In genomic region chr10:45000138-45000763, GRCh38 we compare ENCODE assay signal across 8 cellular contexts. TPM values are rescaled to one million over a fixed set of nuclear protein-coding genes. Genes with fewer than 3 reads are reported as not detected.
DNase-seq lines count a peak whose midpoint lies in the region; ATAC-seq and TF ChIP-seq lines count a peak whose summit lies in the region.

No MANE protein-coding gene starts in this region.

- intact Hi-C loops in activated naive CD4-positive, alpha-beta T cell treated with anti-CD3 and anti-CD28 coated beads for 36 hours (cut with micrococcal nuclease) = loop anchor here (2.0 to 10.0 kb wide), 9 partner anchors 25 to 1032 kb away; partner anchors contain the start of genes NCOA4, RASSF4, TIMM23 and WASHC2C
- intact Hi-C loops in posterior vena cava (cut with DNase I) = no loop called here

- H3K27ac Mint-ChIP-seq in activated naive CD4-positive, alpha-beta T cell treated with anti-CD3 and anti-CD28 coated beads for 36 hours = peak overlapping the region; percentile 73
- H3K27ac Mint-ChIP-seq in WTC11 = peak overlapping the region; percentile 70

- H3K27ac ChIP-seq in foreskin keratinocyte = peak overlapping the region; percentile 42

- H3K36me3 Mint-ChIP-seq in activated naive CD4-positive, alpha-beta T cell treated with anti-CD3 and anti-CD28 coated beads for 36 hours (ENCODE audit: low read depth) = peaks cover 30% of the 10 kb centered on the region
- H3K36me3 Mint-ChIP-seq in WTC11 = peaks cover 31% of the 10 kb centered on the region

- no peaks in the 10 kb centered on the region for H3K27me3 Mint-ChIP-seq in activated naive CD4-positive, alpha-beta T cell treated with anti-CD3 and anti-CD28 coated beads for 36 hours (ENCODE audit: low read depth)
- peaks cover 14% of the 10 kb centered on the region for H3K27me3 Mint-ChIP-seq in WTC11 (ENCODE audit: low read depth)

- H3K9me3 Mint-ChIP-seq in activated naive CD4-positive, alpha-beta T cell treated with anti-CD3 and anti-CD28 coated beads for 36 hours = peaks cover 25% of the 10 kb centered on the region
- H3K9me3 Mint-ChIP-seq in WTC11 = peaks cover 9% of the 10 kb centered on the region

- POLR2A ChIA-PET in WTC11 (lab: Charles Lee) = no interaction called here

- CTCF ChIA-PET in activated naive CD4-positive, alpha-beta T cell treated with anti-CD3 and anti-CD28 coated beads for 36 hours (lab: Charles Lee) = interaction anchor here (0.6 kb wide), 1 partner anchor 1194 kb away, joined by 3 read pairs; no protein-coding TSS in a partner anchor
- CTCF ChIA-PET in WTC11 (lab: Charles Lee) = interaction anchor here (1.4 to 2.1 kb wide), 3 partner anchors 10 to 67 kb away, joined by 5 to 11 read pairs (median 10); no protein-coding TSS in a partner anchor

- peaks cover 4% of the 10 kb centered on the region for H3K4me1 ChIP-seq in foreskin keratinocyte

- H3K27me3 ChIP-seq in foreskin keratinocyte = no peaks in the 10 kb centered on the region

- H3K4me3 Mint-ChIP-seq in activated naive CD4-positive, alpha-beta T cell treated with anti-CD3 and anti-CD28 coated beads for 36 hours = peak overlapping the region; percentile 83
- peak overlapping the region; percentile 73 for H3K4me3 Mint-ChIP-seq in WTC11

- ATAC-seq in WTC11 (peak; percentile 4), foreskin keratinocyte (no peak), GM19035 (IDR thresholded peaks at IDR 0.05; ENCODE audit: unreplicated experiment) (no peak)

- no peak for DNase-seq in activated naive CD4-positive, alpha-beta T cell treated with anti-CD3 and anti-CD28 coated beads for 36 hours
- no peak for DNase-seq in activated naive CD4-positive, alpha-beta T cell treated with anti-CD3 and anti-CD28 coated beads, Interleukin-2, amount 50 U/mL, for 16 hours
- DNase-seq in WTC11 (ENCODE audit: low spot score) (no peak), foreskin keratinocyte (no peak), posterior vena cava (ENCODE audit: low spot score) (peak; percentile 96), NCI-H1105 treated with DMSO at 0.1 percent for 48 hours (lab: John Stamatoyannopoulos, UW) (no peak)
- no peak for DNase-seq in stimulated activated CD4-positive, alpha-beta T cell treated with anti-CD3 and anti-CD28 coated beads, Interleukin-1b, Interleukin-23, amount 100 ng/mL, for 48 hours

- no peak for TF ChIP-seq CTCF in WTC11 (IDR thresholded peaks at IDR 0.05)
- no peak for TF ChIP-seq CTCF in foreskin keratinocyte (conservative IDR thresholded peaks at IDR 0.05)

- peaks cover 32% of the 10 kb centered on the region for H3K4me1 Mint-ChIP-seq in activated naive CD4-positive, alpha-beta T cell treated with anti-CD3 and anti-CD28 coated beads for 36 hours (ENCODE audit: low read depth)
- H3K4me1 Mint-ChIP-seq in WTC11 = peaks cover 38% of the 10 kb centered on the region

TF ChIP-seq in WTC11, 78 proteins besides CTCF, POLR2A, EP300 and RAD21:
- TF ChIP-seq, protein P1, sequence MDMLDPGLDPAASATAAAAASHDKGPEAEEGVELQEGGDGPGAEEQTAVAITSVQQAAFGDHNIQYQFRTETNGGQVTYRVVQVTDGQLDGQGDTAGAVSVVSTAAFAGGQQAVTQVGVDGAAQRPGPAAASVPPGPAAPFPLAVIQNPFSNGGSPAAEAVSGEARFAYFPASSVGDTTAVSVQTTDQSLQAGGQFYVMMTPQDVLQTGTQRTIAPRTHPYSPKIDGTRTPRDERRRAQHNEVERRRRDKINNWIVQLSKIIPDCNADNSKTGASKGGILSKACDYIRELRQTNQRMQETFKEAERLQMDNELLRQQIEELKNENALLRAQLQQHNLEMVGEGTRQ (CRISPR knock-in tag; IDR thresholded peaks at IDR 0.05) = 0 out of 2 replicates have a peak, but pooled peaks have one; percentile 9
- TF ChIP-seq ZNF263 (CRISPR knock-in tag; IDR thresholded peaks at IDR 0.05; ENCODE audit: low read depth) = 0 out of 2 replicates have a peak, but pooled peaks have one; percentile 36
- TF ChIP-seq, protein P2, sequence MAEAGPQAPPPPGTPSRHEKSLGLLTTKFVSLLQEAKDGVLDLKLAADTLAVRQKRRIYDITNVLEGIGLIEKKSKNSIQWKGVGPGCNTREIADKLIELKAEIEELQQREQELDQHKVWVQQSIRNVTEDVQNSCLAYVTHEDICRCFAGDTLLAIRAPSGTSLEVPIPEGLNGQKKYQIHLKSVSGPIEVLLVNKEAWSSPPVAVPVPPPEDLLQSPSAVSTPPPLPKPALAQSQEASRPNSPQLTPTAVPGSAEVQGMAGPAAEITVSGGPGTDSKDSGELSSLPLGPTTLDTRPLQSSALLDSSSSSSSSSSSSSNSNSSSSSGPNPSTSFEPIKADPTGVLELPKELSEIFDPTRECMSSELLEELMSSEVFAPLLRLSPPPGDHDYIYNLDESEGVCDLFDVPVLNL (CRISPR knock-in tag; IDR thresholded peaks at IDR 0.05; ENCODE audit: borderline replicate concordance, low read depth) = no peak
TF ChIP-seq in WTC11: peak in this region for 2.

RNA-seq across cellular contexts. Expression of gene ZNF22, which starts 0.5 kb away (rescaled TPM):
- total RNA-seq in activated naive CD4-positive, alpha-beta T cell treated with anti-CD3 and anti-CD28 coated beads for 36 hours = 10 to 100 TPM; 18.7 to 19.5 TPM
- 31.0 to 36.8 TPM (median 35.9 TPM) in 3 replicates for total RNA-seq in WTC11 (2021)
- 16.6 and 18.7 TPM in 2 replicates for total RNA-seq in foreskin keratinocyte
- 9.5 and 12.2 TPM in 2 replicates for polyA plus RNA-seq in foreskin keratinocyte
- 10 to 100 TPM; 17.4 to 19.7 TPM for total RNA-seq in posterior vena cava

RNA-seq across cellular contexts. Expression of gene DEPP1, which starts 21.6 kb away (rescaled TPM):
- total RNA-seq in activated naive CD4-positive, alpha-beta T cell treated with anti-CD3 and anti-CD28 coated beads for 36 hours = 1 to 10 TPM; 2.4 to 3.2 TPM
- 1.6 to 2.1 TPM (median 1.6 TPM) in 3 replicates for total RNA-seq in WTC11 (2021)
- total RNA-seq in foreskin keratinocyte = 0.60 and 0.75 TPM in 2 replicates
- polyA plus RNA-seq in foreskin keratinocyte = 0.56 and 0.84 TPM in 2 replicates
- total RNA-seq in posterior vena cava = 100 to 1,000 TPM in 1 of 2 donors, 10 to 100 TPM in 1; 58.8 to 105 TPM

RNA-seq across cellular contexts. Expression of gene RASSF4, which starts 40.6 kb away (rescaled TPM):
- 1 to 10 TPM; 1.1 to 2.2 TPM for total RNA-seq in activated naive CD4-positive, alpha-beta T cell treated with anti-CD3 and anti-CD28 coated beads for 36 hours
- 15.7 to 16.7 TPM (median 16.2 TPM) in 3 replicates for total RNA-seq in WTC11 (2021)
- 0.21 and 0.51 TPM in 2 replicates for total RNA-seq in foreskin keratinocyte
- polyA plus RNA-seq in foreskin keratinocyte = 0.31 and 0.34 TPM in 2 replicates
- 10 to 100 TPM; 15.5 to 37.9 TPM for total RNA-seq in posterior vena cava

Comparison
In these comparisons a context has a peak if more than half of its experiments do, and no peak if none do; other contexts are left out.
1. RNA of gene DEPP1, which starts 21.6 kb away (total RNA-seq): 58.8 to 105 TPM in posterior vena cava; 2.4 to 3.2 TPM in activated naive CD4-positive, alpha-beta T cell treated with anti-CD3 and anti-CD28 coated beads for 36 hours, 1.6 to 2.1 TPM in WTC11 and 0.60 to 0.75 TPM in foreskin keratinocyte; every median in the first group is over 10 times any median in the second.